Comparison of ENCODE assay signal across 8 cellular contexts in genomic region chr3:139111392-139112229, GRCh38.
DNase-seq lines count a peak whose midpoint lies in the region; ATAC-seq and TF ChIP-seq lines count a peak whose summit lies in the region.

No MANE protein-coding gene starts in this region.

- H3K27me3 ChIP-seq in left ventricle myocardium inferior (ENCODE audit: low read depth): peaks cover 22% of the 10 kb centered on the region

- H3K36me3 ChIP-seq in left ventricle myocardium inferior: no peaks in the 10 kb centered on the region

- H3K9me3 ChIP-seq in left ventricle myocardium inferior (replicated peaks): no peaks in the 10 kb centered on the region

- DNase-seq in AG09309 (ENCODE audit: low read depth) (no peak), SKM-1 (lab: John Stamatoyannopoulos, UW; ENCODE audit: unreplicated experiment) (peak; percentile 15), amniotic stem cell (lab: John Stamatoyannopoulos, UW) (peak; percentile 28), left ventricle myocardium inferior (peak; percentile 45), renal cortical epithelial cell (ENCODE audit: low read depth) (peak; percentile 46)

- TF ChIP-seq CTCF in AG09309 (IDR thresholded peaks at IDR 0.05; ENCODE audit: control insufficient read depth, insufficient read depth, low read depth, low read length, missing control alignments): peak; percentile 92
- TF ChIP-seq CTCF in LNCAP (IDR thresholded peaks at IDR 0.05): peak; percentile 88
- TF ChIP-seq CTCF in left ventricle myocardium inferior (IDR thresholded peaks at IDR 0.05; ENCODE audit: borderline replicate concordance): peak; percentile 78

- ATAC-seq in GM19023 (IDR thresholded peaks at IDR 0.05; ENCODE audit: unreplicated experiment): peak; percentile 59
- ATAC-seq in HG02571 (IDR thresholded peaks at IDR 0.05; ENCODE audit: unreplicated experiment): no peak

- H3K4me3 ChIP-seq in AG09309 (ENCODE audit: control insufficient read depth, low read depth, low read length): no peak overlapping the region
- H3K4me3 ChIP-seq in left ventricle myocardium inferior: no peak overlapping the region

- no peak overlapping the region for H3K27ac ChIP-seq in left ventricle myocardium inferior (replicated peaks)

- peaks cover 3% of the 10 kb centered on the region for H3K4me1 ChIP-seq in left ventricle myocardium inferior

- intact Hi-C loops in left ventricle myocardium inferior (cut with micrococcal nuclease): loop anchor here (5.0 kb wide), 1 partner anchor 216 kb away; no protein-coding TSS in a partner anchor
